Comparison of ENCODE assay signal across 17 cellular contexts in genomic region chr6:43814865-43815264, GRCh38. TPM values are rescaled to one million over a fixed set of nuclear protein-coding genes. Genes with fewer than 3 reads are reported as not detected.
A peak's percentile ranks its signal among the peaks of the same experiment; 100 is the strongest.
DNase-seq lines count a peak whose midpoint lies in the region; ATAC-seq and TF ChIP-seq lines count a peak whose summit lies in the region.
"Had no signal": no experiment of that assay in that cellular context is flagged by ENCODE, and none has a peak within 500 bp of the region (broad histone marks: within the 10 kb centered on the region; RNA-seq: fewer than 3 reads in every experiment).

No MANE protein-coding gene starts in this region.

- H3K9me3 ChIP-seq in mammary epithelial cell (replicated peaks; ENCODE audit: insufficient read depth, low read length) (no peaks in the 10 kb centered on the region), mucosa of descending colon (no peaks in the 10 kb centered on the region), transverse colon (no peaks in the 10 kb centered on the region)
- H3K9me3 ChIP-seq: BE2C had no signal

- H3K4me3 ChIP-seq in mammary epithelial cell (replicated peaks in 1 of 3; ENCODE audit: insufficient read depth in 1 of 3, low read depth in 2 of 3, low read length in 3 of 3): no peak overlapping the region
- no peak overlapping the region for H3K4me3 ChIP-seq in mucosa of descending colon
- no peak overlapping the region for H3K4me3 ChIP-seq in transverse colon

- no TSS peak for BruUV-seq in mammary epithelial cell (replicated peaks; lab: Mats Ljungman, UMichigan)

- H3K4me1 ChIP-seq in mammary epithelial cell (ENCODE audit: insufficient read depth, low read length) (peaks cover 6% of the 10 kb centered on the region), mucosa of descending colon (ENCODE audit: low read depth) (peaks cover 36% of the 10 kb centered on the region), transverse colon (peaks cover 6 to 30% (median 20%) of the 10 kb centered on the region in 4 donors)

- no peaks in the 10 kb centered on the region for H4K20me1 ChIP-seq in mammary epithelial cell (ENCODE audit: insufficient read depth, low read length)

- H3K79me2 ChIP-seq in mammary epithelial cell (ENCODE audit: insufficient read depth, low read length): no peaks in the 10 kb centered on the region

- DNase-seq in NCI-H69 (lab: John Stamatoyannopoulos, UW) (peak; percentile 93), mammary epithelial cell (no peak), mucosa of descending colon (no peak), transverse colon (no peak), A172 (ENCODE audit: low spot score) (no peak)
- DNase-seq: BE2C; CD4-positive, CD25-positive, alpha-beta regulatory T cell; EL; GF-D8; Karpas-422; NCI-H1436; NCI-H1930; NCI-H226; OCI-M1; Right ventricle myocardium superior had no signal

- no peaks in the 10 kb centered on the region for H3K27me3 ChIP-seq in mammary epithelial cell (ENCODE audit: insufficient read depth, low read length)
- no peaks in the 10 kb centered on the region for H3K27me3 ChIP-seq in transverse colon
- H3K27me3 ChIP-seq: BE2C had no signal

- no peak overlapping the region for H3K9ac ChIP-seq in mammary epithelial cell (ENCODE audit: insufficient read depth, low read length)

- ATAC-seq in mucosa of descending colon (peak; percentile 22), HG03457 (IDR thresholded peaks at IDR 0.05; ENCODE audit: unreplicated experiment) (no peak), GM19324 (IDR thresholded peaks at IDR 0.05; ENCODE audit: low FRiP score, unreplicated experiment) (no peak)

- CTCF ChIA-PET in mammary epithelial cell (lab: Charles Lee; ENCODE audit: low non-redundant PET): no interaction called here

- no peak for TF ChIP-seq POLR2A in transverse colon (IDR thresholded peaks at IDR 0.05)

- H3K36me3 ChIP-seq in mammary epithelial cell (ENCODE audit: insufficient read depth, low read length) (no peaks in the 10 kb centered on the region), mucosa of descending colon (ENCODE audit: low read depth) (no peaks in the 10 kb centered on the region), transverse colon (no peaks in the 10 kb centered on the region)
- H3K36me3 ChIP-seq: BE2C had no signal

- no peak for TF ChIP-seq EP300 in transverse colon (IDR thresholded peaks at IDR 0.05; ENCODE audit: low read depth)

- dilution Hi-C loops in mammary epithelial cell (cut with HindIII; ENCODE audit: low sequenced_read_pairs): loop anchor here (5.0 kb wide), 2 partner anchors 38 to 103 kb away; no protein-coding TSS in a partner anchor

- H3K4me2 ChIP-seq in mammary epithelial cell (ENCODE audit: insufficient read depth, low read depth, low read length): no peak overlapping the region

- in situ Hi-C loops in mammary epithelial cell (cut with MboI; ENCODE audit: low sequenced_read_pairs in 2 of 2): no loop called here
- in situ Hi-C loops in transverse colon (cut with MboI; ENCODE audit: low pct_ligation_motif_present in 1 of 4, low pct_unique_long_range_greater_than_20kb in 1 of 4, low sequenced_read_pairs in 3 of 4): no loop called here

- peak overlapping the region; percentile 6 for H2AFZ ChIP-seq in mammary epithelial cell (ENCODE audit: low read depth, low read length)

- WGBS in mammary epithelial cell (ENCODE audit: low coverage, missing lambda C conversion rate): 5% methylated on average over 2 of the region's 2 CpGs
- WGBS in transverse colon (ENCODE audit: low coverage in 1 of 2), 2 donors: 23 to 40% methylated on average over 2 of the region's 2 CpGs

- intact Hi-C loops in mammary epithelial cell (cut with micrococcal nuclease) (no loop called here), mucosa of descending colon (cut with DNase I, micrococcal nuclease) (no loop called here), transverse colon (cut with DNase I; ENCODE audit: low total_unique reads) (no loop called here)

- TF ChIP-seq CTCF in mammary epithelial cell (conservative IDR thresholded peaks at IDR 0.05 in 1 of 2, IDR thresholded peaks at IDR 0.05 in 1 of 2; ENCODE audit: extremely low read depth in 1 of 2, insufficient read depth in 1 of 2, low read depth in 1 of 2, low read length in 2 of 2): no peak
- no peak for TF ChIP-seq CTCF in mucosa of descending colon (IDR thresholded peaks at IDR 0.05)
- TF ChIP-seq CTCF in transverse colon (IDR thresholded peaks at IDR 0.05): no peak

- H3K27ac ChIP-seq in mammary epithelial cell (ENCODE audit: insufficient read depth, low read depth, low read length): no peak overlapping the region
- H3K27ac ChIP-seq in transverse colon: peak overlapping the region; percentile 76 to 81 (median 79)

RNA-seq across cellular contexts. Expression of gene VEGFA, which starts 44.9 kb away (rescaled TPM):
- total RNA-seq in mammary epithelial cell: 100 to 1,000 TPM; 161 to 313 TPM
- 196 TPM for polyA plus RNA-seq in mammary epithelial cell
- polyA minus RNA-seq in mammary epithelial cell: 634 TPM
- total RNA-seq in mucosa of descending colon: 100 to 1,000 TPM in 1 of 3 donors, 10 to 100 TPM in 2; 89.4 to 165 (median 94.7) TPM
- 100 to 1,000 TPM; 131 to 608 (median 203) TPM for total RNA-seq in transverse colon
- total RNA-seq in A172 (2014; rRNA removed; shearing (Covaris generic)): 29.0 and 35.2 TPM in 2 replicates
